Comparison of ENCODE assay signal across 16 cellular contexts in the genomic region with DNA sequence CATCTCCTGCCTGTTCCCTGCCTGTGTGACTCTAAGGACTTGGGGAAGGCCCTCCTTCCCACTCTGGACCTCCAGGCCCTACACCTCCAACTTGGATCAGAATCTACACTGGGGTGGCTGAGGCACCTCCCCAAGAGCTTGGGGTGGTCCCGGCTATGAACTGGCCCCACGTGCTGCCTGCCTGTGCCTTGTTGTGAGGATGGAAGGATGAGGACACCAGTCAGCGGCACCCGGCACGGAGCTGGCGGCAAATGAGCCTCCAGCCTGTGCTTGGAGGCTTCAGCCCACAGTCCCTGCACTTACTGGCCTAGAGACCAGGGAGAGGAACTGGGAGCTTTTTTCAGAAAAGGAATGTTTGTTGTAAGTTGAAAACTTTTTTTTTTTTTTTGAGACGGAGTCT. TPM values are rescaled to one million over a fixed set of nuclear protein-coding genes. Genes with fewer than 3 reads are reported as not detected.
A peak's percentile ranks its signal among the peaks of the same experiment; 100 is the strongest.
DNase-seq lines count a peak whose midpoint lies in the region; ATAC-seq, FAIRE-seq and TF ChIP-seq lines count a peak whose summit lies in the region.
"Had no signal": no experiment of that assay in that cellular context is flagged by ENCODE, and none has a peak within 500 bp of the region (broad histone marks: within the 10 kb centered on the region; RNA-seq: fewer than 3 reads in every experiment).

No MANE protein-coding gene starts in this region.

- no peak for DNase-seq in activated T-cell treated with anti-CD3 and anti-CD28 coated beads, Interleukin-2, amount 50 U/mL, for 24 hours
- DNase-seq in activated T-cell treated with anti-CD3 and anti-CD28 coated beads, Interleukin-2, amount 50 U/mL, for 72 hours, result no peak
- peak; percentile 15 for DNase-seq in GM10266 (ENCODE audit: extremely low spot score)
- peak; percentile 14 for DNase-seq in kidney
- DNase-seq in trophoblast cell, result no peak
- no peak for DNase-seq in SHP77 treated with DMSO at 0.1 percent for 48 hours (lab: John Stamatoyannopoulos, UW)
- no peak for DNase-seq in activated gamma-delta T cell (lab: John Stamatoyannopoulos, UW)
- DNase-seq: Caco-2; CD8-positive, alpha-beta T cell; DND-41; GDM1; GOT3; H9 had no signal

- H3K9me3 ChIP-seq in kidney (ENCODE audit: control insufficient read depth in 1 of 2, low read length in 2 of 2), result no peaks in the 10 kb centered on the region
- H3K9me3 ChIP-seq in trophoblast cell (ENCODE audit: insufficient read depth, low read depth, low read length), result peaks cover 2% of the 10 kb centered on the region
- H3K9me3 ChIP-seq: Caco-2 had no signal

- H3K4me2 ChIP-seq in trophoblast cell (ENCODE audit: low read length), result no peak overlapping the region

- no peak overlapping the region for H2AFZ ChIP-seq in trophoblast cell (ENCODE audit: insufficient read depth, low read length, poor library complexity)

- H3K79me1 ChIP-seq in trophoblast cell (ENCODE audit: low read length), result no peaks in the 10 kb centered on the region

- H3K4ac ChIP-seq in trophoblast cell (ENCODE audit: low read depth, low read length), result no peak overlapping the region

- H3K23ac ChIP-seq in trophoblast cell (ENCODE audit: low read length), result no peak overlapping the region

- H2AK5ac ChIP-seq in trophoblast cell (ENCODE audit: low read length), result no peak overlapping the region

- no peaks in the 10 kb centered on the region for H3K27me3 Mint-ChIP-seq in activated T-cell treated with anti-CD3 and anti-CD28 coated beads, Interleukin-2, amount 50 U/mL, for 24 hours
- no peaks in the 10 kb centered on the region for H3K27me3 Mint-ChIP-seq in activated T-cell treated with anti-CD3 and anti-CD28 coated beads, Interleukin-2, amount 50 U/mL, for 72 hours (ENCODE audit: low read depth)

- H3K4me1 ChIP-seq in kidney (ENCODE audit: control insufficient read depth in 1 of 2, insufficient read depth in 1 of 2, low read depth in 1 of 2, low read length in 2 of 2) (peaks cover 16 to 23% of the 10 kb centered on the region in 2 donors), trophoblast cell (ENCODE audit: control insufficient read depth in 1 of 2, insufficient read depth in 2 of 2, low read length in 2 of 2) (no peaks in the 10 kb centered on the region)
- H3K4me1 ChIP-seq: Caco-2 had no signal

- FAIRE-seq in kidney (lab: Jason Lieb, UNC), result no peak

- H4K8ac ChIP-seq in trophoblast cell (ENCODE audit: low read depth, low read length), result no peak overlapping the region

- no peak overlapping the region for H3K4me3 Mint-ChIP-seq in activated T-cell treated with anti-CD3 and anti-CD28 coated beads, Interleukin-2, amount 50 U/mL, for 24 hours
- no peak overlapping the region for H3K4me3 Mint-ChIP-seq in activated T-cell treated with anti-CD3 and anti-CD28 coated beads, Interleukin-2, amount 50 U/mL, for 72 hours
- H3K4me3 Mint-ChIP-seq: CD14-positive monocyte; CD8-positive, alpha-beta T cell; H9 had no signal

- H3K36me3 ChIP-seq in kidney (ENCODE audit: control insufficient read depth in 1 of 2, insufficient read depth in 2 of 2, low read length in 2 of 2), result peaks cover 28 to 46% of the 10 kb centered on the region in 2 donors
- peaks cover 77 to 78% of the 10 kb centered on the region in 2 experiments for H3K36me3 ChIP-seq in trophoblast cell (ENCODE audit: control insufficient read depth in 1 of 2, insufficient read depth in 2 of 2, low read length in 2 of 2)

- H2BK120ac ChIP-seq in trophoblast cell (ENCODE audit: insufficient read depth, low read length, poor library complexity), result no peak overlapping the region

- no peaks in the 10 kb centered on the region for H3K27me3 ChIP-seq in trophoblast cell (ENCODE audit: insufficient read depth, low read length)

- H3K9ac ChIP-seq in kidney (ENCODE audit: low read length in 2 of 2) (no peak overlapping the region), trophoblast cell (ENCODE audit: low read length) (no peak overlapping the region)

- H3K9me3 Mint-ChIP-seq in activated T-cell treated with anti-CD3 and anti-CD28 coated beads, Interleukin-2, amount 50 U/mL, for 24 hours, result no peaks in the 10 kb centered on the region
- no peaks in the 10 kb centered on the region for H3K9me3 Mint-ChIP-seq in activated T-cell treated with anti-CD3 and anti-CD28 coated beads, Interleukin-2, amount 50 U/mL, for 72 hours
- H3K9me3 Mint-ChIP-seq: CD8-positive, alpha-beta T cell; H9 had no signal

- no peak overlapping the region for H2BK12ac ChIP-seq in trophoblast cell (ENCODE audit: low read length)

- H3K27ac Mint-ChIP-seq in activated T-cell treated with anti-CD3 and anti-CD28 coated beads, Interleukin-2, amount 50 U/mL, for 24 hours, result peak overlapping the region; percentile 14
- no peak overlapping the region for H3K27ac Mint-ChIP-seq in activated T-cell treated with anti-CD3 and anti-CD28 coated beads, Interleukin-2, amount 50 U/mL, for 72 hours
- H3K27ac Mint-ChIP-seq: CD8-positive, alpha-beta T cell; H9 had no signal

- H2BK5ac ChIP-seq in trophoblast cell (ENCODE audit: low read depth, low read length, poor library complexity), result no peak overlapping the region

- H3K27ac ChIP-seq in kidney (ENCODE audit: low read depth in 2 of 2, low read length in 2 of 2), result no peak overlapping the region
- H3K27ac ChIP-seq in trophoblast cell (ENCODE audit: low read depth, low read length), result no peak overlapping the region
- H3K27ac ChIP-seq: 22Rv1 had no signal

- peaks cover 95% of the 10 kb centered on the region for H3K36me3 Mint-ChIP-seq in activated T-cell treated with anti-CD3 and anti-CD28 coated beads, Interleukin-2, amount 50 U/mL, for 24 hours (ENCODE audit: low read depth)
- H3K36me3 Mint-ChIP-seq in activated T-cell treated with anti-CD3 and anti-CD28 coated beads, Interleukin-2, amount 50 U/mL, for 72 hours (ENCODE audit: insufficient read depth in 2 of 2), result peaks cover 4 to 20% of the 10 kb centered on the region in 2 donors

- H3K18ac ChIP-seq in trophoblast cell (ENCODE audit: low read length), result no peak overlapping the region

- H3K4me3 ChIP-seq in kidney (ENCODE audit: low read length in 2 of 2) (no peak overlapping the region), trophoblast cell (ENCODE audit: low read depth, low read length) (no peak overlapping the region)

- no peak for ATAC-seq in activated T-cell treated with anti-CD3 and anti-CD28 coated beads, Interleukin-2, amount 50 U/mL, for 72 hours (replicated peaks in 1 of 2)
- no peak for ATAC-seq in GM19467 (IDR thresholded peaks at IDR 0.05; ENCODE audit: unreplicated experiment)
- ATAC-seq: CD8-positive, alpha-beta T cell had no signal

- no CpG with 5 or more reads among the region's 7 CpGs for WGBS in trophoblast cell (ENCODE audit: extremely low coverage, insufficient coverage, insufficient read length)

- intact Hi-C loops in kidney (cut with DNase I), result no loop called here

- H3K14ac ChIP-seq in trophoblast cell (ENCODE audit: low read length), result no peak overlapping the region

- peaks cover 23% of the 10 kb centered on the region for H3K4me1 Mint-ChIP-seq in activated T-cell treated with anti-CD3 and anti-CD28 coated beads, Interleukin-2, amount 50 U/mL, for 24 hours (ENCODE audit: low read depth)
- peaks cover 28% of the 10 kb centered on the region for H3K4me1 Mint-ChIP-seq in activated T-cell treated with anti-CD3 and anti-CD28 coated beads, Interleukin-2, amount 50 U/mL, for 72 hours (ENCODE audit: low read depth)
- H3K4me1 Mint-ChIP-seq: CD14-positive monocyte had no signal

- peak overlapping the region; percentile 44 for H4K12ac ChIP-seq in trophoblast cell (ENCODE audit: low read depth, low read length)

- peaks cover 10% of the 10 kb centered on the region for H3K79me2 ChIP-seq in trophoblast cell (ENCODE audit: control insufficient read depth, insufficient read depth, low read length, poor library complexity)

- H4K91ac ChIP-seq in trophoblast cell (ENCODE audit: low read depth, low read length), result no peak overlapping the region

- no peak for TF ChIP-seq CTCF in GM10266 (IDR thresholded peaks at IDR 0.05; ENCODE audit: control insufficient read depth, insufficient read depth, low read depth, missing control alignments)
- no peak for TF ChIP-seq CTCF in kidney (IDR thresholded peaks at IDR 0.05; ENCODE audit: borderline replicate concordance, extremely low read depth, insufficient read depth)

RNA-seq across cellular contexts. Expression of gene AKAP8, which starts 8.5 kb away (rescaled TPM):
- total RNA-seq in activated T-cell treated with anti-CD3 and anti-CD28 coated beads, Interleukin-2, amount 50 U/mL, for 72 hours, result 10 to 100 TPM; 37.9 to 46.4 TPM
- 60.2 TPM for total RNA-seq in kidney
- polyA plus RNA-seq in kidney (ENCODE audit: insufficient read depth, low read depth, low replicate concordance), result 11.5 TPM
- 40.6 and 42.9 TPM in 2 replicates for polyA plus RNA-seq in trophoblast cell (2013)

RNA-seq across cellular contexts. Expression of gene BRD4, which starts 38.8 kb away (rescaled TPM):
- total RNA-seq in activated T-cell treated with anti-CD3 and anti-CD28 coated beads, Interleukin-2, amount 50 U/mL, for 72 hours, result 100 to 1,000 TPM; 161 to 187 TPM
- total RNA-seq in kidney, result 107 TPM
- 14.3 TPM for polyA plus RNA-seq in kidney (ENCODE audit: insufficient read depth, low read depth, low replicate concordance)
- polyA plus RNA-seq in trophoblast cell (2013), result 188 and 191 TPM in 2 replicates

RNA-seq across cellular contexts. Expression of gene AKAP8L, which starts 47.7 kb away (rescaled TPM):
- 100 to 1,000 TPM; 105 to 124 TPM for total RNA-seq in activated T-cell treated with anti-CD3 and anti-CD28 coated beads, Interleukin-2, amount 50 U/mL, for 72 hours
- 122 TPM for total RNA-seq in kidney
- 44.3 TPM for polyA plus RNA-seq in kidney (ENCODE audit: insufficient read depth, low read depth, low replicate concordance)
- polyA plus RNA-seq in trophoblast cell (2013), result 92.6 and 94.5 TPM in 2 replicates

Comparison
In these comparisons a context has a peak if more than half of its experiments do, and no peak if none do; other contexts are left out.
1. DNase-seq: peak in GM10266 (single experiment) and kidney (single experiment); none in activated T-cell treated with anti-CD3 and anti-CD28 coated beads, Interleukin-2, amount 50 U/mL, for 24 hours (single experiment), activated T-cell treated with anti-CD3 and anti-CD28 coated beads, Interleukin-2, amount 50 U/mL, for 72 hours (0 of 2), trophoblast cell (0 of 2), SHP77 treated with DMSO at 0.1 percent for 48 hours (single experiment) and activated gamma-delta T cell (single experiment).